23 cellular contexts compared by ENCODE assay signal in genomic region chr12:114201794-114202193, GRCh38.
DNase-seq lines count a peak whose midpoint lies in the region; ATAC-seq, FAIRE-seq and TF ChIP-seq lines count a peak whose summit lies in the region.
"Had no signal": no experiment of that assay in that cellular context is flagged by ENCODE, and none has a peak within 500 bp of the region (broad histone marks: within the 10 kb centered on the region; RNA-seq: fewer than 3 reads in every experiment).

No MANE protein-coding gene starts in this region.

- H2AFZ ChIP-seq in GM23338 (peak overlapping the region; percentile 53; the same call in 1 of the 2 replicates), H1 (ENCODE audit: low read length) (no peak overlapping the region), mesenchymal stem cell (ENCODE audit: low read depth, low read length) (no peak overlapping the region)

- TF ChIP-seq POLR2A in H1 (IDR thresholded peaks at IDR 0.05; ENCODE audit: control extremely low read depth in 1 of 2, low read depth in 2 of 2, low read length in 2 of 2): no peak

- no peak overlapping the region for H2BK12ac ChIP-seq in H1 (ENCODE audit: low read depth, low read length)
- H2BK12ac ChIP-seq in mesenchymal stem cell (ENCODE audit: low read length in 2 of 2): no peak overlapping the region

- no peak overlapping the region for H4K5ac ChIP-seq in H1 (ENCODE audit: insufficient read length, low read depth, low read length)

- H2BK5ac ChIP-seq in H1 (ENCODE audit: low read depth, low read length) (no peak overlapping the region), mesenchymal stem cell (ENCODE audit: low read depth, low read length, poor library complexity, severe bottlenecking) (no peak overlapping the region)

- POLR2A ChIA-PET in H1 (lab: Charles Lee; ENCODE audit: partially characterized antibody): no interaction called here

- H3K79me1 ChIP-seq in H1 (ENCODE audit: low read depth, low read length) (no peaks in the 10 kb centered on the region), mesenchymal stem cell (replicated peaks; ENCODE audit: low read length, poor library complexity, severe bottlenecking) (no peaks in the 10 kb centered on the region)

- no peaks in the 10 kb centered on the region for H3F3A ChIP-seq in GM23338 (replicated peaks; ENCODE audit: low read depth)

- H4K8ac ChIP-seq in H1 (ENCODE audit: extremely low read depth, insufficient read depth, low read length) (no peak overlapping the region), mesenchymal stem cell (ENCODE audit: low read length) (no peak overlapping the region)

- H3K23ac ChIP-seq in H1 (ENCODE audit: insufficient read length) (no peak overlapping the region), mesenchymal stem cell (ENCODE audit: low read length in 2 of 2) (no peak overlapping the region)

- H3K4me3 Mint-ChIP-seq in GM23338: no peak overlapping the region
- H3K4me3 Mint-ChIP-seq: CD14-positive monocyte; CD4-positive, CD25-positive, alpha-beta regulatory T cell; CD8-positive, alpha-beta T cell had no signal

- no peak for FAIRE-seq in H1 (lab: Jason Lieb, UNC)
- FAIRE-seq: A204.1, D721Med, G401.6, GM12891, GM19239 had no signal

- 87% methylated on average over 2 of the region's 2 CpGs; no CpG with 5 or more reads in 1 of the 2 experiments for WGBS in H1 (ENCODE audit: extremely low coverage in 1 of 2, insufficient coverage in 1 of 2, insufficient read length in 1 of 2, insufficient replicate concordance in 2 of 2, low coverage in 1 of 2, low lambda C conversion rate in 2 of 2, missing lambda C conversion rate in 1 of 2), 2 experiments
- WGBS in mesenchymal stem cell: 80% methylated on average over 2 of the region's 2 CpGs

- H2BK120ac ChIP-seq in H1 (replicated peaks; ENCODE audit: low read depth, low read length): no peak overlapping the region
- H2BK120ac ChIP-seq in mesenchymal stem cell (ENCODE audit: low read depth, low read length): no peak overlapping the region

- H2BK20ac ChIP-seq in H1 (ENCODE audit: low read length): no peak overlapping the region

- no peaks in the 10 kb centered on the region for H3K36me3 Mint-ChIP-seq in GM23338 (ENCODE audit: low read depth)
- H3K36me3 Mint-ChIP-seq: CD14-positive monocyte; CD4-positive, CD25-positive, alpha-beta regulatory T cell; CD8-positive, alpha-beta T cell had no signal

- CTCF ChIA-PET in H1 (lab: Charles Lee; ENCODE audit: partially characterized antibody): interaction anchor here (1.0 to 1.8 kb wide), 3 partner anchors 14 to 221 kb away, joined by 4 to 6 read pairs (median 4); no protein-coding TSS in a partner anchor

- TF ChIP-seq EP300 in H1 (IDR thresholded peaks at IDR 0.05; ENCODE audit: borderline replicate concordance in 1 of 2, low read depth in 2 of 2, low read length in 2 of 2): no peak

- H3K9me3 ChIP-seq in H1 (ENCODE audit: insufficient read depth in 2 of 2, low read depth in 1 of 2, low read length in 1 of 2): no peaks in the 10 kb centered on the region; a peak in 1 of 4 replicates
- H3K9me3 ChIP-seq in mesenchymal stem cell (ENCODE audit: control insufficient read depth, low read length): peaks cover 5% of the 10 kb centered on the region
- H3K9me3 ChIP-seq: BE2C, BLaER1 had no signal

- H3K27ac Mint-ChIP-seq in GM23338: no peak overlapping the region
- H3K27ac Mint-ChIP-seq: CD14-positive monocyte; CD4-positive, CD25-positive, alpha-beta regulatory T cell; CD8-positive, alpha-beta T cell had no signal

- H3K9me2 ChIP-seq in GM23338 (ENCODE audit: insufficient read depth): peaks cover 4% of the 10 kb centered on the region; the same call in 1 of the 2 replicates

- H3K79me2 ChIP-seq in GM23338 (replicated peaks; ENCODE audit: insufficient read depth): no peaks in the 10 kb centered on the region
- no peaks in the 10 kb centered on the region for H3K79me2 ChIP-seq in H1 (ENCODE audit: control insufficient read depth in 1 of 2, insufficient read depth in 2 of 2, low read length in 2 of 2)

- TF ChIP-seq CTCF in GM23338 (conservative IDR thresholded peaks at IDR 0.05; ENCODE audit: low read depth in 2 of 2): no peak
- TF ChIP-seq CTCF in H1 (IDR thresholded peaks at IDR 0.05; ENCODE audit: control extremely low read depth in 1 of 3, insufficient read depth in 1 of 3, low read depth in 1 of 3, low read length in 3 of 3): no peak
- no peak for TF ChIP-seq CTCF in GM20000 (IDR thresholded peaks at IDR 0.05; ENCODE audit: extremely low read depth, missing control alignments)

- H3K9ac ChIP-seq in H1 (replicated peaks in 1 of 4; ENCODE audit: extremely low read depth in 1 of 4, low read depth in 3 of 4, low read length in 3 of 4) (no peak overlapping the region), mesenchymal stem cell (ENCODE audit: low read length) (no peak overlapping the region)
- H3K9ac ChIP-seq: BLaER1 had no signal

- H3K4me1 ChIP-seq in GM23338 (ENCODE audit: insufficient read depth) (no peaks in the 10 kb centered on the region), H1 (replicated peaks in 1 of 4; ENCODE audit: control insufficient read depth in 3 of 4, insufficient read depth in 4 of 4, low read length in 3 of 4) (no peaks in the 10 kb centered on the region), mesenchymal stem cell (ENCODE audit: control insufficient read depth, insufficient read depth, low read depth, low read length) (no peaks in the 10 kb centered on the region)
- H3K4me1 ChIP-seq: BE2C, BLaER1, Caco-2 had no signal

- no peak overlapping the region for H3K4me3 ChIP-seq in GM23338
- no peak overlapping the region for H3K4me3 ChIP-seq in H1 (ENCODE audit: extremely low read depth in 1 of 4, insufficient read depth in 2 of 4, low read depth in 3 of 4, low read length in 4 of 4)
- no peak overlapping the region for H3K4me3 ChIP-seq in mesenchymal stem cell (ENCODE audit: insufficient read depth in 1 of 2, low read depth in 1 of 2, low read length in 2 of 2)
- H3K4me3 ChIP-seq: BLaER1 had no signal

- no peaks in the 10 kb centered on the region for H3K27me3 ChIP-seq in GM23338 (ENCODE audit: insufficient read depth)
- peaks cover 0 to 3% (median 0%) of the 10 kb centered on the region in 4 experiments; a peak in 1 of 7 replicates for H3K27me3 ChIP-seq in H1 (replicated peaks in 1 of 4; ENCODE audit: control insufficient read depth in 3 of 4, extremely low read depth in 1 of 4, insufficient read depth in 3 of 4, low read length in 3 of 4)
- peaks cover 0 to 47% of the 10 kb centered on the region in 2 experiments for H3K27me3 ChIP-seq in mesenchymal stem cell (ENCODE audit: control insufficient read depth in 1 of 2, insufficient read depth in 1 of 2, low read length in 2 of 2)
- H3K27me3 ChIP-seq: BE2C, BLaER1 had no signal

- no peak overlapping the region for H2AK5ac ChIP-seq in H1 (ENCODE audit: low read depth, low read length)
- H2AK5ac ChIP-seq in mesenchymal stem cell (ENCODE audit: low read length, severe bottlenecking): no peak overlapping the region

- DNase-seq in GM23338 (ENCODE audit: low spot score) (no peak), H1 (ENCODE audit: low read depth in 1 of 2, low spot score in 2 of 2) (no peak), mesenchymal stem cell (no peak), GM20000 (ENCODE audit: low spot score) (no peak)
- no peak for DNase-seq in stimulated activated CD4-positive, alpha-beta T cell treated with anti-CD3 and anti-CD28 coated beads, Interleukin-4, amount 100 ng/mL, for 1 hour
- DNase-seq: 8988T; ACHN; BE2C; C1 segment of cervical spinal cord; Caco-2; Calu3; CD4-positive, CD25-positive, alpha-beta regulatory T cell; CD8-positive, alpha-beta T cell; DMS79 treated with DMSO at 0.1 percent for 48 hours; GF-D8 had no signal

- H3K4me2 ChIP-seq in GM23338 (no peak overlapping the region), H1 (ENCODE audit: insufficient read depth in 1 of 2, low read depth in 2 of 2, low read length in 2 of 2) (no peak overlapping the region), mesenchymal stem cell (ENCODE audit: low read length, poor library complexity, severe bottlenecking) (peak overlapping the region; percentile 21)
- H3K4me2 ChIP-seq: BLaER1 had no signal

- no peak overlapping the region for H4K91ac ChIP-seq in H1 (replicated peaks; ENCODE audit: insufficient read length, low read length)
- no peak overlapping the region for H4K91ac ChIP-seq in mesenchymal stem cell (ENCODE audit: low read length)

- H3K9me3 Mint-ChIP-seq in GM23338: peaks cover 3% of the 10 kb centered on the region; the same call in 1 of the 3 replicates

- no peak overlapping the region for H3K27ac ChIP-seq in GM23338 (ENCODE audit: low read depth)
- no peak overlapping the region for H3K27ac ChIP-seq in H1 (ENCODE audit: low read depth, low read length)
- H3K27ac ChIP-seq in mesenchymal stem cell (ENCODE audit: low read length, poor library complexity, severe bottlenecking): no peak overlapping the region
- H3K27ac ChIP-seq: BLaER1 had no signal

- no peak for TF ChIP-seq RAD21 in H1 (IDR thresholded peaks at IDR 0.05 in 1 of 2, conservative IDR thresholded peaks at IDR 0.05 in 1 of 2; ENCODE audit: low read depth in 2 of 2, low read length in 2 of 2)

- H4K20me1 ChIP-seq in GM23338 (replicated peaks; ENCODE audit: insufficient read depth) (no peaks in the 10 kb centered on the region), H1 (replicated peaks in 1 of 2; ENCODE audit: control insufficient read depth in 1 of 2, insufficient read depth in 2 of 2, low read length in 2 of 2) (no peaks in the 10 kb centered on the region)
- H4K20me1 ChIP-seq: BLaER1 had no signal

- H3K4ac ChIP-seq in H1 (replicated peaks; ENCODE audit: insufficient read length, low read depth, low read length): no peak overlapping the region
- H3K4ac ChIP-seq in mesenchymal stem cell (ENCODE audit: low read depth in 1 of 2, low read length in 2 of 2): no peak overlapping the region

- no peak overlapping the region for H3K56ac ChIP-seq in H1 (replicated peaks; ENCODE audit: insufficient read length, low read depth, low read length)

- H3K14ac ChIP-seq in H1 (ENCODE audit: insufficient read length) (no peak overlapping the region), mesenchymal stem cell (ENCODE audit: low read length in 2 of 2) (no peak overlapping the region)

- H3K23me2 ChIP-seq in H1 (ENCODE audit: low read depth, low read length): no peaks in the 10 kb centered on the region

- H3K18ac ChIP-seq in H1 (ENCODE audit: extremely low read depth, low read length) (no peak overlapping the region), mesenchymal stem cell (ENCODE audit: low read depth in 1 of 2, low read length in 2 of 2) (no peak overlapping the region)

- H3K4me1 Mint-ChIP-seq in GM23338: peaks cover 3% of the 10 kb centered on the region; the same call in 1 of the 3 replicates
- H3K4me1 Mint-ChIP-seq: CD14-positive monocyte; CD4-positive, CD25-positive, alpha-beta regulatory T cell had no signal

- no peaks in the 10 kb centered on the region for H3K27me3 Mint-ChIP-seq in GM23338 (ENCODE audit: insufficient read depth, low read depth, poor library complexity)
- H3K27me3 Mint-ChIP-seq: CD4-positive, CD25-positive, alpha-beta regulatory T cell had no signal

- H2BK15ac ChIP-seq in H1 (ENCODE audit: low read length) (no peak overlapping the region), mesenchymal stem cell (ENCODE audit: low read depth, poor library complexity, severe bottlenecking) (no peak overlapping the region)

- ATAC-seq in GM23338 (no peak), GM21717 (IDR thresholded peaks at IDR 0.05; ENCODE audit: unreplicated experiment) (no peak)
- ATAC-seq: CD8-positive, alpha-beta T cell had no signal

- H3K36me3 ChIP-seq in GM23338 (ENCODE audit: insufficient read depth) (no peaks in the 10 kb centered on the region), H1 (ENCODE audit: control insufficient read depth in 2 of 4, insufficient read depth in 4 of 4, low read length in 3 of 4) (no peaks in the 10 kb centered on the region), mesenchymal stem cell (ENCODE audit: control insufficient read depth in 1 of 2, insufficient read depth in 2 of 2, low read depth in 1 of 2, low read length in 2 of 2) (no peaks in the 10 kb centered on the region)
- H3K36me3 ChIP-seq: BE2C, BLaER1 had no signal
